28 cellular contexts compared by ENCODE assay signal in the genomic region with DNA sequence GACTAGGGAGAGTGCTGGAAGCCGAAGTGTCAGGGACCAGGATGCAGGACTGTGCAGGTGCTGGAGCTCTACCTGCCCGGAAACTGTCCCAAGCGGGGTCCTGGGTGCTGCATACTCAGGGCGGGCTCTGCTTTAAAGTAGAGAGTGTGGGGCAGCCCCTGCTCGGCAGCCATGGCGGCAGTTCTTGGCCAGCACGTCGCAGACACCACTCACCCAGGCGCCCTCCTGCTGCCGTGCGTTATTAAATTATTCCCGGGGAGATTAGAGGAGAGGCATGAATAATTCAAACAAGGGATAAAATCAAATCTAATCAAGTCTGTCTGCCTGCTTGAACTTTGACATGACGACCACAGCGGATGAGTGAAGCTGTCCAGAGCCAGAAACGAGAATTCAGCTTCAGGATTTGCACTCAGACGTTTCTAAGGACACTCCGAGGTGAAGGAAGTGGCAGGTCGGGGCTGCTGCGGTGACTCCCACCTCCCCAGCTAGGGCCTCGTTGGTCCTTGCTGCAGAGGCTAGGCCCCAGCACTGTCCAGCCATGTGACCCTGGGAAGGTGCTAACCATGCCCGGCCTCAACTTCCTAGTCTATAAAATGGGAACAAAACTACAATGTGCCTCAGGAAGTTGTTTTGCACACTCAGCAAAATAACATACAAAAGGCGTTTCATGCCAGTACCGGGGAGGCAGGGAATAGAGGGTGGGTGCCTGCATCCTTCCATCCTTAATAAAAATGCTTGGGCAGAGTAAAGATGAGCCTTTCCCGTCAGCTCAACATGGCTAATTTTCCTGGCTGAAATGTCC.
"Had no signal": no experiment of that assay in that cellular context is flagged by ENCODE, and none has a peak within 500 bp of the region (broad histone marks: within the 10 kb centered on the region; RNA-seq: fewer than 3 reads in every experiment).

No MANE protein-coding gene starts in this region.

- H3K27me3 ChIP-seq: hepatocyte, right lobe of liver, testis had no signal

- H3K36me3 ChIP-seq: right lobe of liver had no signal

- H3K4me1 Mint-ChIP-seq: activated CD4-positive, alpha-beta T cell treated with anti-CD3 and anti-CD28 coated beads, Interleukin-2, amount 10 ng/mL, durations not matched to agents 7 days and 5 days; activated naive CD8-positive, alpha-beta T cell treated with anti-CD3 and anti-CD28 coated beads for 36 hours; immature natural killer cell; memory B cell; stimulated activated naive B cell treated with anti-CD40 and anti-IgM and Interleukin-4, amounts not matched to agents 10 μg/mL and 1 μg/mL and 100 μg/mL, for 72 hours had no signal

- H3K9me3 ChIP-seq: right lobe of liver, testis had no signal

- DNase-seq: activated CD4-positive, alpha-beta T cell treated with anti-CD3 and anti-CD28 coated beads, Interleukin-2, amount 10 ng/mL, durations not matched to agents 7 days and 5 days; activated CD8-positive, alpha-beta T cell treated with anti-CD3 and anti-CD28 coated beads, Interleukin-2, amount 10 ng/mL, durations not matched to agents 7 days and 5 days; activated naive CD4-positive, alpha-beta T cell treated with Interleukin-2 at 50 U/mL for 16 hours; activated naive CD8-positive, alpha-beta T cell treated with anti-CD3 and anti-CD28 coated beads for 36 hours; central memory CD4-positive, alpha-beta T cell; effector memory CD8-positive, alpha-beta T cell; glutamatergic neuron; immature natural killer cell; kidney glomerular epithelial cell; left ventricle myocardium superior; nucleus accumbens; stimulated activated CD4-positive, alpha-beta T cell treated with anti-CD3 and anti-CD28 coated beads, Interleukin-2, amount 100 ng/mL, for 48 hours; stimulated activated CD8-positive, alpha-beta memory T cell treated with anti-CD3 and anti-CD28 coated beads, Interleukin-4, amount 100 ng/mL, for 48 hours; stimulated activated naive B cell treated with anti-CD40 and anti-IgM and Interleukin-4, amounts not matched to agents 10 μg/mL and 1 μg/mL and 100 μg/mL, for 72 hours; testis had no signal

- H3K27ac Mint-ChIP-seq: activated CD4-positive, alpha-beta T cell treated with anti-CD3 and anti-CD28 coated beads, Interleukin-2, amount 10 ng/mL, durations not matched to agents 7 days and 5 days; activated CD8-positive, alpha-beta T cell treated with anti-CD3 and anti-CD28 coated beads, Interleukin-2, amount 10 ng/mL, durations not matched to agents 7 days and 5 days; activated naive CD8-positive, alpha-beta T cell treated with anti-CD3 and anti-CD28 coated beads for 36 hours; effector memory CD8-positive, alpha-beta T cell; immature natural killer cell; memory B cell; natural killer cell treated with Interleukin-12 subunit alpha and Interleukin-12 subunit beta and Interleukin-15 and Interleukin-18, amount 100 ng/mL, for 72 hours; stimulated activated naive B cell treated with anti-CD40 and anti-IgM and Interleukin-4, amounts not matched to agents 10 μg/mL and 1 μg/mL and 100 μg/mL, for 72 hours; type B pancreatic cell had no signal

- H3K79me2 ChIP-seq: hepatocyte had no signal

- ATAC-seq: activated CD4-positive, CD25-positive, alpha-beta regulatory T cell treated with anti-CD3 and anti-CD28 coated beads, Interleukin-2, amount 50 U/mL, for 24 hours; activated CD8-positive, alpha-beta T cell treated with anti-CD3 and anti-CD28 coated beads, Interleukin-2, amount 10 ng/mL, durations not matched to agents 7 days and 5 days; effector memory CD8-positive, alpha-beta T cell; esophagus mucosa; stimulated activated naive B cell treated with anti-CD40 and anti-IgM and Interleukin-4, amounts not matched to agents 10 μg/mL and 1 μg/mL and 100 μg/mL, for 72 hours had no signal

- H3K27ac ChIP-seq: hepatocyte, testis, VCaP had no signal

- H3K27me3 Mint-ChIP-seq: activated CD4-positive, alpha-beta T cell treated with anti-CD3 and anti-CD28 coated beads, Interleukin-2, amount 10 ng/mL, durations not matched to agents 7 days and 5 days; memory B cell; natural killer cell treated with Interleukin-12 subunit alpha and Interleukin-12 subunit beta and Interleukin-15 and Interleukin-18, amount 100 ng/mL, for 72 hours; type B pancreatic cell had no signal

- H3K36me3 Mint-ChIP-seq: activated naive CD8-positive, alpha-beta T cell treated with anti-CD3 and anti-CD28 coated beads for 36 hours; immature natural killer cell; memory B cell; natural killer cell treated with Interleukin-12 subunit alpha and Interleukin-12 subunit beta and Interleukin-15 and Interleukin-18, amount 100 ng/mL, for 72 hours; type B pancreatic cell had no signal

- H3K4me3 Mint-ChIP-seq: activated CD4-positive, alpha-beta T cell treated with anti-CD3 and anti-CD28 coated beads, Interleukin-2, amount 10 ng/mL, durations not matched to agents 7 days and 5 days; activated CD8-positive, alpha-beta T cell treated with anti-CD3 and anti-CD28 coated beads, Interleukin-2, amount 10 ng/mL, durations not matched to agents 7 days and 5 days; activated naive CD8-positive, alpha-beta T cell treated with anti-CD3 and anti-CD28 coated beads for 36 hours; effector memory CD8-positive, alpha-beta T cell; immature natural killer cell; memory B cell; natural killer cell treated with Interleukin-12 subunit alpha and Interleukin-12 subunit beta and Interleukin-15 and Interleukin-18, amount 100 ng/mL, for 72 hours; stimulated activated naive B cell treated with anti-CD40 and anti-IgM and Interleukin-4, amounts not matched to agents 10 μg/mL and 1 μg/mL and 100 μg/mL, for 72 hours; type B pancreatic cell had no signal

- H3K4me2 ChIP-seq: hepatocyte, smooth muscle cell had no signal

- H3K4me1 ChIP-seq: right lobe of liver had no signal

- H3K9me3 Mint-ChIP-seq: effector memory CD8-positive, alpha-beta T cell; immature natural killer cell; natural killer cell treated with Interleukin-12 subunit alpha and Interleukin-12 subunit beta and Interleukin-15 and Interleukin-18, amount 100 ng/mL, for 72 hours; type B pancreatic cell had no signal

- H3K4me3 ChIP-seq: hepatocyte, right lobe of liver, smooth muscle cell, testis had no signal

- H2AFZ ChIP-seq: hepatocyte had no signal

- FAIRE-seq: astrocyte, colon, endothelial cell of umbilical vein, frontal cortex had no signal
